ENCODE assay signal across 12 cellular contexts in genomic region chr15:28957606-28958498, GRCh38.
"Had no signal": no experiment of that assay in that cellular context is flagged by ENCODE, and none has a peak within 500 bp of the region (broad histone marks: within the 10 kb centered on the region; RNA-seq: fewer than 3 reads in every experiment).

No MANE protein-coding gene starts in this region.

- H3K4me1 ChIP-seq: adrenal gland, body of pancreas, pancreas, thyroid gland had no signal

- H3K4me3 ChIP-seq: adrenal gland, body of pancreas, mucosa of descending colon, pancreas, thyroid gland had no signal

- DNase-seq: activated CD4-positive, alpha-beta T cell treated with anti-CD3 and anti-CD28 coated beads for 1 hour; activated CD4-positive, alpha-beta T cell treated with anti-CD3 and anti-CD28 coated beads, Interleukin-2, amount 50 U/mL, for 48 hours; activated naive CD4-positive, alpha-beta T cell treated with anti-CD3 and anti-CD28 coated beads for 36 hours; body of pancreas; effector memory CD8-positive, alpha-beta T cell; erythroblast; mucosa of descending colon; small intestine; T-helper 9 cell; thyroid gland had no signal

- H3K4me3 Mint-ChIP-seq: activated naive CD4-positive, alpha-beta T cell treated with anti-CD3 and anti-CD28 coated beads for 36 hours had no signal

- H3K27ac Mint-ChIP-seq: activated naive CD4-positive, alpha-beta T cell treated with anti-CD3 and anti-CD28 coated beads for 36 hours had no signal

- H3K27me3 ChIP-seq: body of pancreas, pancreas, thyroid gland had no signal

- H3K27me3 Mint-ChIP-seq: effector memory CD8-positive, alpha-beta T cell had no signal

- H3K9me3 ChIP-seq: adrenal gland, body of pancreas, mucosa of descending colon, pancreas, thyroid gland had no signal

- H3K9me3 Mint-ChIP-seq: activated naive CD4-positive, alpha-beta T cell treated with anti-CD3 and anti-CD28 coated beads for 36 hours; effector memory CD8-positive, alpha-beta T cell had no signal

- H3K27ac ChIP-seq: adrenal gland, body of pancreas, pancreas, thyroid gland had no signal

- H3K36me3 ChIP-seq: adrenal gland, pancreas, thyroid gland had no signal

- ATAC-seq: body of pancreas; effector memory CD8-positive, alpha-beta T cell; mucosa of descending colon; pancreas had no signal
